ENCODE assay signal across 21 cellular contexts in the genomic region with DNA sequence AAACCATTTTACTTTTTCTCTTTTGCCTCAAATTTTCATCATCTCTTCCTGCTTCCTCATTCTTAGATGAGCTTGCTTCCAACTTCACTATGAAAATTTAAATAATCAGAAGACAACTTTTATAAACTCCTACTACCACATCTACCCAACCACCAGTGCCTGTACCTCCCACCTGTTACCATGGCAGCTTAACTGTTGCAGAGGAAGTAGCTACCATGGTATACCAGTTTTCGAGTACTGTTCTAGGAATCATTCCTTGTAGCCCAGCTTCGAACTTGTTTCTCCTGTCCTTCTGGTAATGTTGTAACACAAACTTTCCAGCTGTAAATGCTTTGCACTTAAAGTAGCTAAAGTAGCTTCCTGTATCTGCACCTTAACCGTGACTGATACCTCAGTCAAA.
"Had no signal": no experiment of that assay in that cellular context is flagged by ENCODE, and none has a peak within 500 bp of the region (broad histone marks: within the 10 kb centered on the region; RNA-seq: fewer than 3 reads in every experiment).

No MANE protein-coding gene starts in this region.

- ATAC-seq: heart right ventricle; naive thymus-derived CD4-positive, alpha-beta T cell; psoas muscle; right lobe of liver; stimulated activated memory B cell treated with anti-CD40 and anti-IgM and Interleukin-4, amounts not matched to agents 10 μg/mL and 1 μg/mL and 100 μg/mL, for 72 hours had no signal

- H3K4me3 ChIP-seq: heart right ventricle, psoas muscle, right lobe of liver, tibial artery, upper lobe of left lung, uterus had no signal

- H3K4me1 ChIP-seq: heart right ventricle, parathyroid adenoma, psoas muscle, right lobe of liver, upper lobe of left lung, uterus had no signal

- H3K9ac ChIP-seq: parathyroid adenoma had no signal

- H3K9me3 ChIP-seq: psoas muscle, right lobe of liver, tibial artery, upper lobe of left lung, uterus had no signal

- H3K27me3 Mint-ChIP-seq: naive thymus-derived CD4-positive, alpha-beta T cell; stimulated activated memory B cell treated with anti-CD40 and anti-IgM and Interleukin-4, amounts not matched to agents 10 μg/mL and 1 μg/mL and 100 μg/mL, for 72 hours; stimulated activated naive CD8-positive, alpha-beta T cell treated with anti-CD3 and anti-CD28 coated beads, Interleukin-15, Interleukin-2, amounts not matched to agents 100 ng/mL and 50 ng/mL, for 24 hours had no signal

- H3K79me2 ChIP-seq: parathyroid adenoma had no signal

- H3K27ac ChIP-seq: heart right ventricle, parathyroid adenoma, psoas muscle, right lobe of liver, tibial artery, upper lobe of left lung, uterus had no signal

- H3K36me3 Mint-ChIP-seq: naive thymus-derived CD4-positive, alpha-beta T cell; stimulated activated memory B cell treated with anti-CD40 and anti-IgM and Interleukin-4, amounts not matched to agents 10 μg/mL and 1 μg/mL and 100 μg/mL, for 72 hours had no signal

- H3K27me3 ChIP-seq: heart right ventricle, right lobe of liver, tibial artery, upper lobe of left lung, uterus had no signal

- H3K36me3 ChIP-seq: heart right ventricle, right lobe of liver, tibial artery, upper lobe of left lung, uterus had no signal

- H3K9me3 Mint-ChIP-seq: nephron progenitor cell; stimulated activated memory B cell treated with anti-CD40 and anti-IgM and Interleukin-4, amounts not matched to agents 10 μg/mL and 1 μg/mL and 100 μg/mL, for 72 hours; stimulated activated naive CD8-positive, alpha-beta T cell treated with anti-CD3 and anti-CD28 coated beads, Interleukin-15, Interleukin-2, amounts not matched to agents 100 ng/mL and 50 ng/mL, for 24 hours had no signal

- H3K4me3 Mint-ChIP-seq: endodermal cell; naive thymus-derived CD4-positive, alpha-beta T cell; nephron progenitor cell; stimulated activated memory B cell treated with anti-CD40 and anti-IgM and Interleukin-4, amounts not matched to agents 10 μg/mL and 1 μg/mL and 100 μg/mL, for 72 hours; stimulated activated naive CD8-positive, alpha-beta T cell treated with anti-CD3 and anti-CD28 coated beads, Interleukin-15, Interleukin-2, amounts not matched to agents 100 ng/mL and 50 ng/mL, for 24 hours had no signal

- H3K4me1 Mint-ChIP-seq: naive thymus-derived CD4-positive, alpha-beta T cell; nephron progenitor cell; stimulated activated memory B cell treated with anti-CD40 and anti-IgM and Interleukin-4, amounts not matched to agents 10 μg/mL and 1 μg/mL and 100 μg/mL, for 72 hours had no signal

- FAIRE-seq: endothelial cell of umbilical vein, frontal cortex, islet of Langerhans had no signal

- H2AFZ ChIP-seq: parathyroid adenoma had no signal

- DNase-seq: effector CD4-positive, alpha-beta T cell; endodermal cell; heart right ventricle; hypothalamus; kidney glomerular epithelial cell; mammary epithelial cell; naive thymus-derived CD4-positive, alpha-beta T cell; nephron progenitor cell; psoas muscle; retina; right lobe of liver; stimulated activated CD4-positive, alpha-beta T cell treated with anti-CD3 and anti-CD28 coated beads, Interleukin-4, amount 100 ng/mL, for 24 hours; tibial artery; upper lobe of left lung; uterus had no signal
